19 cellular contexts compared by ENCODE assay signal in genomic region chr4:86357608-86358007, GRCh38. TPM values are rescaled to one million over a fixed set of nuclear protein-coding genes. Genes with fewer than 3 reads are reported as not detected.
DNase-seq lines count a peak whose midpoint lies in the region; ATAC-seq, FAIRE-seq and TF ChIP-seq lines count a peak whose summit lies in the region.
"Had no signal": no experiment of that assay in that cellular context is flagged by ENCODE, and none has a peak within 500 bp of the region (broad histone marks: within the 10 kb centered on the region; RNA-seq: fewer than 3 reads in every experiment).

No MANE protein-coding gene starts in this region.

- peak overlapping the region; percentile 87 for H3K27ac Mint-ChIP-seq in memory B cell
- H3K27ac Mint-ChIP-seq in type B pancreatic cell = no peak overlapping the region
- H3K27ac Mint-ChIP-seq: activated T-helper 17 cell treated with anti-CD3 and anti-CD28 coated beads, Interleukin-2, amount 50 U/mL, for 72 hours; T-helper 17 cell had no signal

- H3K27me3 Mint-ChIP-seq in memory B cell (no peaks in the 10 kb centered on the region), type B pancreatic cell (peaks cover 3% of the 10 kb centered on the region)

- H3K4me1 ChIP-seq in uterus = no peaks in the 10 kb centered on the region

- no peaks in the 10 kb centered on the region for H3F3A ChIP-seq in SU-DHL-6 (ENCODE audit: insufficient read depth)

- H3K27me3 ChIP-seq in SU-DHL-6 (ENCODE audit: low read length) = no peaks in the 10 kb centered on the region
- no peaks in the 10 kb centered on the region for H3K27me3 ChIP-seq in uterus
- H3K27me3 ChIP-seq: foreskin keratinocyte, neutrophil had no signal

- no peak for FAIRE-seq in HTR-8/SVneo (lab: Jason Lieb, UNC)
- FAIRE-seq: endothelial cell of umbilical vein had no signal

- peak overlapping the region; percentile 82 for H3K4me2 ChIP-seq in SU-DHL-6 (ENCODE audit: low read depth, low read length, poor library complexity, severe bottlenecking)

- H3K36me3 Mint-ChIP-seq in memory B cell = no peaks in the 10 kb centered on the region
- peaks cover 3% of the 10 kb centered on the region for H3K36me3 Mint-ChIP-seq in type B pancreatic cell
- H3K36me3 Mint-ChIP-seq: stimulated activated naive B cell treated with anti-CD40 and anti-IgM and Interleukin-4, amounts not matched to agents 10 μg/mL and 1 μg/mL and 100 μg/mL, for 72 hours had no signal

- no peaks in the 10 kb centered on the region for H4K20me1 ChIP-seq in SU-DHL-6 (ENCODE audit: low read depth, low read length)

- no peak overlapping the region for H3K27ac ChIP-seq in SU-DHL-6 (ENCODE audit: low read depth, low read length)
- no peak overlapping the region for H3K27ac ChIP-seq in uterus
- H3K27ac ChIP-seq: foreskin keratinocyte, neutrophil had no signal

- H3K36me3 ChIP-seq in SU-DHL-6 (ENCODE audit: low read length) = no peaks in the 10 kb centered on the region
- no peaks in the 10 kb centered on the region for H3K36me3 ChIP-seq in uterus
- H3K36me3 ChIP-seq: neutrophil had no signal

- H3K4me3 ChIP-seq in SU-DHL-6 (ENCODE audit: insufficient read depth, low read length, poor library complexity, severe bottlenecking) (no peak overlapping the region), uterus (no peak overlapping the region)

- H3K4me3 Mint-ChIP-seq in memory B cell (no peak overlapping the region), type B pancreatic cell (peak overlapping the region; percentile 46)
- H3K4me3 Mint-ChIP-seq: activated T-helper 17 cell treated with anti-CD3 and anti-CD28 coated beads, Interleukin-2, amount 50 U/mL, for 72 hours; stimulated activated naive B cell treated with anti-CD40 and anti-IgM and Interleukin-4, amounts not matched to agents 10 μg/mL and 1 μg/mL and 100 μg/mL, for 72 hours; T-helper 17 cell had no signal

- no peaks in the 10 kb centered on the region for H3K9me2 ChIP-seq in SU-DHL-6 (replicated peaks; ENCODE audit: insufficient read depth, low read length)

- no peaks in the 10 kb centered on the region for H3K9me3 Mint-ChIP-seq in memory B cell
- no peaks in the 10 kb centered on the region for H3K9me3 Mint-ChIP-seq in type B pancreatic cell
- H3K9me3 Mint-ChIP-seq: activated T-helper 17 cell treated with anti-CD3 and anti-CD28 coated beads, Interleukin-2, amount 50 U/mL, for 72 hours; stimulated activated naive B cell treated with anti-CD40 and anti-IgM and Interleukin-4, amounts not matched to agents 10 μg/mL and 1 μg/mL and 100 μg/mL, for 72 hours had no signal

- H3K4me1 Mint-ChIP-seq in memory B cell (peaks cover 9% of the 10 kb centered on the region), type B pancreatic cell (ENCODE audit: unreplicated experiment) (peaks cover 38% of the 10 kb centered on the region)

- H3K79me2 ChIP-seq in SU-DHL-6 (ENCODE audit: insufficient read depth, low read length) = no peaks in the 10 kb centered on the region

- H2AFZ ChIP-seq in SU-DHL-6 (ENCODE audit: low read depth, low read length, severe bottlenecking) = no peak overlapping the region

- no peak overlapping the region for H3K9ac ChIP-seq in SU-DHL-6 (ENCODE audit: low read length)

- DNase-seq in NCI-H748 (lab: John Stamatoyannopoulos, UW; ENCODE audit: unreplicated experiment) (peak; percentile 32), NCI-H748 treated with DMSO at 0.1 percent for 48 hours (lab: John Stamatoyannopoulos, UW) (no peak), memory B cell (ENCODE audit: low spot score in 2 of 2) (no peak), type B pancreatic cell (ENCODE audit: extremely low spot score, unreplicated experiment) (no peak), uterus (no peak), occipital lobe (lab: John Stamatoyannopoulos, UW) (no peak), HTR-8/SVneo (ENCODE audit: insufficient read length, low spot score) (no peak)
- DNase-seq: activated CD4-positive, CD25-positive, alpha-beta regulatory T cell; central memory CD4-positive, alpha-beta T cell; foreskin keratinocyte; GF-D8; NCI-H774; stimulated activated naive B cell treated with anti-CD40 and anti-IgM and Interleukin-4, amounts not matched to agents 10 μg/mL and 1 μg/mL and 100 μg/mL, for 72 hours; T-helper 17 cell had no signal

- TF ChIP-seq CTCF in SU-DHL-6 (IDR thresholded peaks at IDR 0.05; ENCODE audit: insufficient read depth, low read length, poor library complexity, severe bottlenecking) = no peak
- TF ChIP-seq CTCF in type B pancreatic cell (conservative IDR thresholded peaks at IDR 0.05) = no peak
- no peak for TF ChIP-seq CTCF in uterus (IDR thresholded peaks at IDR 0.05)

- no peak for ATAC-seq in memory B cell (ENCODE audit: low read depth)
- ATAC-seq: activated T-helper 17 cell treated with anti-CD3 and anti-CD28 coated beads, Interleukin-2, amount 50 U/mL, for 72 hours; foreskin keratinocyte; stimulated activated naive B cell treated with anti-CD40 and anti-IgM and Interleukin-4, amounts not matched to agents 10 μg/mL and 1 μg/mL and 100 μg/mL, for 72 hours; T-helper 17 cell had no signal

- no peak for TF ChIP-seq POLR2A in uterus (IDR thresholded peaks at IDR 0.05)

- intact Hi-C loops in uterus (cut with DNase I; ENCODE audit: low total_unique reads) = no loop called here

- no peaks in the 10 kb centered on the region for H3K9me3 ChIP-seq in SU-DHL-6 (ENCODE audit: insufficient read depth, low read length)
- H3K9me3 ChIP-seq in uterus = no peaks in the 10 kb centered on the region
- H3K9me3 ChIP-seq: neutrophil had no signal

RNA-seq across cellular contexts. Expression of gene MAPK10, which starts 2.2 kb away (rescaled TPM):
- total RNA-seq in type B pancreatic cell (ENCODE audit: low replicate concordance) (7.9 and 19.1 TPM in 2 replicates), uterus (100 to 1,000 TPM in 1 of 4 donors, 10 to 100 TPM in 3; 38.2 to 144 (median 73.0) TPM), occipital lobe (265 TPM)
- total RNA-seq: activated CD8-positive, alpha-beta memory T cell treated with anti-CD3 and anti-CD28 coated beads for 36 hours; endothelial cell of umbilical vein had no signal
